8 cellular contexts compared by ENCODE assay signal in the genomic region with DNA sequence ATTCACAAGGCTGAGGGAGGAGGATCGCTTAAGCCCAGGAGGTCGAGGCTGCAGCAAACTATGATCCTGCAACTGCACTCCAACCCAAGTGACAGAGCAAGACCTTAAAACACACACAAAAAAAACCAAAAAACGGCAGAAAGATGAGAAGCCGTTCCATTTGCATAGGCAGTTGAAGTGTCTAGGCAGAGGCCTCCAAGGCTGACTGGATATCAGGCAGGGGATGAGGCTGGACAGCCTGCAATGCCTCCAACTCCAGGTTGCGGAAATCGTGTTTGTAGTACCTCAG. TPM values are rescaled to one million over a fixed set of nuclear protein-coding genes. Genes with fewer than 3 reads are reported as not detected.
A peak's percentile ranks its signal among the peaks of the same experiment; 100 is the strongest.
DNase-seq lines count a peak whose midpoint lies in the region; ATAC-seq and TF ChIP-seq lines count a peak whose summit lies in the region.

No MANE protein-coding gene starts in this region.

- H2AFZ ChIP-seq in MM.1S (ENCODE audit: low read length) (peak overlapping the region; percentile 71; the same call in 1 of the 2 replicates), neural progenitor cell (replicated peaks) (no peak overlapping the region)

- H3K9me3 ChIP-seq in MM.1S (replicated peaks; ENCODE audit: insufficient read depth, low read length) (no peaks in the 10 kb centered on the region), neural progenitor cell (ENCODE audit: low read depth) (no peaks in the 10 kb centered on the region), BE2C (no peaks in the 10 kb centered on the region)

- ATAC-seq in GM21528 (IDR thresholded peaks at IDR 0.05; ENCODE audit: low FRiP score, unreplicated experiment): no peak

- no peaks in the 10 kb centered on the region for H3K9me2 ChIP-seq in MM.1S (replicated peaks; ENCODE audit: insufficient read depth, low read length)

- peaks cover 45% of the 10 kb centered on the region for H3K4me1 Mint-ChIP-seq in dendritic cell treated with granulocyte-macrophage colony-stimulating factor and Interleukin-4, amounts not matched to agents 40 ng/mL and 50 ng/mL, for 4 days (ENCODE audit: low read depth)
- H3K4me1 Mint-ChIP-seq in neural progenitor cell: peaks cover 18% of the 10 kb centered on the region

- H3K4me3 Mint-ChIP-seq in dendritic cell treated with granulocyte-macrophage colony-stimulating factor and Interleukin-4, amounts not matched to agents 40 ng/mL and 50 ng/mL, for 4 days: peak overlapping the region; percentile 90
- peak overlapping the region; percentile 100 for H3K4me3 Mint-ChIP-seq in neural progenitor cell

- peaks cover 10% of the 10 kb centered on the region for H3K9me3 Mint-ChIP-seq in dendritic cell treated with granulocyte-macrophage colony-stimulating factor and Interleukin-4, amounts not matched to agents 40 ng/mL and 50 ng/mL, for 4 days
- no peaks in the 10 kb centered on the region for H3K9me3 Mint-ChIP-seq in neural progenitor cell

- TF ChIP-seq CTCF in C4-2B (conservative IDR thresholded peaks at IDR 0.05) (no peak), MM.1S (IDR thresholded peaks at IDR 0.05; ENCODE audit: low read length) (no peak), neural progenitor cell (IDR thresholded peaks at IDR 0.05) (no peak), BE2C (IDR thresholded peaks at IDR 0.05; ENCODE audit: low read depth, low read length) (no peak)

- 0 out of 2 replicates have a peak, but pooled peaks cover 6% of the 10 kb centered on the region for H3K4me1 ChIP-seq in MM.1S (ENCODE audit: low read length)
- H3K4me1 ChIP-seq in neural progenitor cell: peaks cover 4% of the 10 kb centered on the region
- H3K4me1 ChIP-seq in BE2C: no peaks in the 10 kb centered on the region

- no peak for DNase-seq in MM.1S
- DNase-seq in neural progenitor cell (ENCODE audit: low spot score): no peak
- no peak for DNase-seq in activated gamma-delta T cell (lab: John Stamatoyannopoulos, UW)
- DNase-seq in NCI-H2196 (lab: John Stamatoyannopoulos, UW; ENCODE audit: unreplicated experiment): no peak
- DNase-seq in BE2C: no peak

- no peaks in the 10 kb centered on the region for H3K27me3 Mint-ChIP-seq in dendritic cell treated with granulocyte-macrophage colony-stimulating factor and Interleukin-4, amounts not matched to agents 40 ng/mL and 50 ng/mL, for 4 days
- H3K27me3 Mint-ChIP-seq in neural progenitor cell (ENCODE audit: insufficient read depth, low read depth): peaks cover 17% of the 10 kb centered on the region

- H3F3A ChIP-seq in MM.1S (ENCODE audit: insufficient read depth, low read length) (peaks cover 3% of the 10 kb centered on the region; the same call in 1 of the 2 replicates), neural progenitor cell (ENCODE audit: low read depth) (peaks cover 17% of the 10 kb centered on the region)

- H3K4me3 ChIP-seq in MM.1S (ENCODE audit: low read length) (peak overlapping the region; percentile 92), neural progenitor cell (peak overlapping the region; percentile 61), BE2C (ENCODE audit: low read depth, low read length) (no peak overlapping the region)

- H3K27me3 ChIP-seq in MM.1S (replicated peaks; ENCODE audit: insufficient read depth, low read length) (no peaks in the 10 kb centered on the region), neural progenitor cell (no peaks in the 10 kb centered on the region), BE2C (no peaks in the 10 kb centered on the region)

- H3K79me2 ChIP-seq in MM.1S (ENCODE audit: low read length) (peaks cover 3% of the 10 kb centered on the region; the same call in 1 of the 2 replicates), neural progenitor cell (ENCODE audit: low read depth) (peaks cover 28% of the 10 kb centered on the region)

- H3K27ac Mint-ChIP-seq in dendritic cell treated with granulocyte-macrophage colony-stimulating factor and Interleukin-4, amounts not matched to agents 40 ng/mL and 50 ng/mL, for 4 days: peak overlapping the region; percentile 96
- peak overlapping the region; percentile 100 for H3K27ac Mint-ChIP-seq in neural progenitor cell

- H4K20me1 ChIP-seq in MM.1S (ENCODE audit: insufficient read depth, low read length): no peaks in the 10 kb centered on the region
- H4K20me1 ChIP-seq in neural progenitor cell (ENCODE audit: low read depth): peaks cover 11% of the 10 kb centered on the region

- H3K27ac ChIP-seq in C4-2B (peak overlapping the region; percentile 87), MM.1S (ENCODE audit: low read length) (no peak overlapping the region), neural progenitor cell (no peak overlapping the region)

- H3K36me3 ChIP-seq in MM.1S (replicated peaks; ENCODE audit: insufficient read depth, low read length) (no peaks in the 10 kb centered on the region), neural progenitor cell (no peaks in the 10 kb centered on the region), BE2C (no peaks in the 10 kb centered on the region)

- no peak overlapping the region for H3K9ac ChIP-seq in MM.1S (ENCODE audit: low read length)
- H3K9ac ChIP-seq in neural progenitor cell: no peak overlapping the region

- peaks cover 29% of the 10 kb centered on the region for H3K36me3 Mint-ChIP-seq in dendritic cell treated with granulocyte-macrophage colony-stimulating factor and Interleukin-4, amounts not matched to agents 40 ng/mL and 50 ng/mL, for 4 days (ENCODE audit: low read depth)
- H3K36me3 Mint-ChIP-seq in neural progenitor cell: peaks cover 2% of the 10 kb centered on the region

- intact Hi-C loops in dendritic cell treated with granulocyte-macrophage colony-stimulating factor and Interleukin-4, amounts not matched to agents 40 ng/mL and 50 ng/mL, for 4 days (cut with micrococcal nuclease): loop anchor here (1.0 kb wide), 1 partner anchor 77 kb away; no protein-coding TSS in a partner anchor

- peak overlapping the region; percentile 97 for H3K4me2 ChIP-seq in MM.1S (ENCODE audit: low read depth, low read length)
- no peak overlapping the region for H3K4me2 ChIP-seq in neural progenitor cell

RNA-seq across cellular contexts. Expression of gene FBXL19, which starts 2.0 kb away (rescaled TPM):
- 9.2 and 76.7 TPM in 2 replicates for total RNA-seq in neural progenitor cell (ENCODE audit: low replicate concordance)
- 33.4 TPM for polyA plus RNA-seq in BE2C (2012; ENCODE audit: insufficient read depth, insufficient read length, low read depth)

RNA-seq across cellular contexts. Expression of gene CTF1, which starts 25.0 kb away (rescaled TPM):
- total RNA-seq in neural progenitor cell (ENCODE audit: low replicate concordance): 0.39 and 1.5 TPM in 2 replicates
- 0.36 TPM for polyA plus RNA-seq in BE2C (2012; ENCODE audit: insufficient read depth, insufficient read length, low read depth)

RNA-seq across cellular contexts. Expression of gene ORAI3, which starts 27.5 kb away (rescaled TPM):
- total RNA-seq in neural progenitor cell (ENCODE audit: low replicate concordance): 10.2 and 20.1 TPM in 2 replicates
- polyA plus RNA-seq in BE2C (2012; ENCODE audit: insufficient read depth, insufficient read length, low read depth): 3.1 TPM

RNA-seq across cellular contexts. Expression of gene BCL7C, which starts 27.5 kb away (rescaled TPM):
- 18.3 and 32.1 TPM in 2 replicates for total RNA-seq in neural progenitor cell (ENCODE audit: low replicate concordance)
- polyA plus RNA-seq in BE2C (2012; ENCODE audit: insufficient read depth, insufficient read length, low read depth): 26.3 TPM

RNA-seq across cellular contexts. Expression of gene SETD1A, which starts 36.2 kb away (rescaled TPM):
- 3.2 and 5.8 TPM in 2 replicates for total RNA-seq in neural progenitor cell (ENCODE audit: low replicate concordance)
- polyA plus RNA-seq in BE2C (2012; ENCODE audit: insufficient read depth, insufficient read length, low read depth): 99.1 TPM
